ENCODE assay signal across 10 cellular contexts in genomic region chr2:216474925-216475670, GRCh38. TPM values are rescaled to one million over a fixed set of nuclear protein-coding genes. Genes with fewer than 3 reads are reported as not detected.
A peak's percentile ranks its signal among the peaks of the same experiment; 100 is the strongest.
DNase-seq lines count a peak whose midpoint lies in the region; ATAC-seq and TF ChIP-seq lines count a peak whose summit lies in the region.
"Had no signal": no experiment of that assay in that cellular context is flagged by ENCODE, and none has a peak within 500 bp of the region (broad histone marks: within the 10 kb centered on the region; RNA-seq: fewer than 3 reads in every experiment).

No MANE protein-coding gene starts in this region.

- no peak for TF ChIP-seq CTCF in adrenal gland (IDR thresholded peaks at IDR 0.05)
- TF ChIP-seq CTCF in smooth muscle cell (IDR thresholded peaks at IDR 0.05; ENCODE audit: borderline replicate concordance, insufficient read depth, poor library complexity, severe bottlenecking) = no peak

- H2AFZ ChIP-seq in smooth muscle cell (ENCODE audit: low read depth) = no peak overlapping the region

- no peak overlapping the region for H3K4me2 ChIP-seq in smooth muscle cell

- H3K36me3 ChIP-seq in adrenal gland (replicated peaks in 1 of 2) = peaks cover 0 to 39% of the 10 kb centered on the region in 2 donors
- no peaks in the 10 kb centered on the region for H3K36me3 ChIP-seq in smooth muscle cell (ENCODE audit: low read depth)

- H3K4me3 ChIP-seq in adrenal gland (no peak overlapping the region), smooth muscle cell (no peak overlapping the region)

- no peaks in the 10 kb centered on the region for H4K20me1 ChIP-seq in smooth muscle cell (ENCODE audit: low read depth)

- H3K36me3 Mint-ChIP-seq in dendritic cell treated with granulocyte-macrophage colony-stimulating factor and Interleukin-4, amounts not matched to agents 40 ng/mL and 50 ng/mL, for 4 days (ENCODE audit: low read depth) = peaks cover 30% of the 10 kb centered on the region

- no peak for TF ChIP-seq POLR2A in adrenal gland (IDR thresholded peaks at IDR 0.05)

- H3K4me1 Mint-ChIP-seq in dendritic cell treated with granulocyte-macrophage colony-stimulating factor and Interleukin-4, amounts not matched to agents 40 ng/mL and 50 ng/mL, for 4 days (ENCODE audit: low read depth) = peaks cover 48% of the 10 kb centered on the region

- H3K79me2 ChIP-seq in smooth muscle cell (ENCODE audit: low read depth) = no peaks in the 10 kb centered on the region

- H3K27ac Mint-ChIP-seq in dendritic cell treated with granulocyte-macrophage colony-stimulating factor and Interleukin-4, amounts not matched to agents 40 ng/mL and 50 ng/mL, for 4 days = peak overlapping the region; percentile 82

- DNase-seq in Kasumi-1 (lab: John Stamatoyannopoulos, UW) (peak; percentile 65 to 67), COR-L47 (lab: John Stamatoyannopoulos, UW) (no peak), NCI-H2196 treated with DMSO at 0.1 percent for 48 hours (lab: John Stamatoyannopoulos, UW; ENCODE audit: unreplicated experiment) (no peak), adrenal gland (no peak), smooth muscle cell (lab: John Stamatoyannopoulos, UW; ENCODE audit: unreplicated experiment) (no peak)
- DNase-seq: NCI-H1092 treated with DMSO at 0.1 percent for 48 hours; stimulated activated naive CD4-positive, alpha-beta T cell treated with Interleukin-2 at 50 U/mL for 16 hours had no signal

- H3K27ac ChIP-seq in adrenal gland = no peak overlapping the region
- H3K27ac ChIP-seq in smooth muscle cell (ENCODE audit: low read depth) = no peak overlapping the region

- intact Hi-C loops in dendritic cell treated with granulocyte-macrophage colony-stimulating factor and Interleukin-4, amounts not matched to agents 40 ng/mL and 50 ng/mL, for 4 days (cut with micrococcal nuclease) = no loop called here
- intact Hi-C loops in adrenal gland (cut with DNase I) = no loop called here

- no peaks in the 10 kb centered on the region for H3K4me1 ChIP-seq in adrenal gland (replicated peaks in 1 of 2)
- H3K4me1 ChIP-seq in smooth muscle cell (ENCODE audit: low read depth) = no peaks in the 10 kb centered on the region

- H3K9ac ChIP-seq in smooth muscle cell (ENCODE audit: low read depth) = no peak overlapping the region

- peak; percentile 67 for ATAC-seq in GM18498 (IDR thresholded peaks at IDR 0.05; ENCODE audit: unreplicated experiment)
- ATAC-seq in GM21576 (IDR thresholded peaks at IDR 0.05; ENCODE audit: unreplicated experiment) = peak; percentile 63

- no peaks in the 10 kb centered on the region for H3K9me3 ChIP-seq in adrenal gland (replicated peaks in 1 of 3)
- H3K9me3 ChIP-seq in smooth muscle cell (replicated peaks; ENCODE audit: low read depth) = no peaks in the 10 kb centered on the region

- WGBS in adrenal gland, 4 donors = 70 to 86% (median 76%) methylated on average over 7 to 12 of the region's 12 CpGs
- WGBS in smooth muscle cell (ENCODE audit: low lambda C conversion rate) = 97% methylated on average over 12 of the region's 12 CpGs

- no peaks in the 10 kb centered on the region for H3K9me3 Mint-ChIP-seq in dendritic cell treated with granulocyte-macrophage colony-stimulating factor and Interleukin-4, amounts not matched to agents 40 ng/mL and 50 ng/mL, for 4 days

- no peaks in the 10 kb centered on the region for H3K27me3 ChIP-seq in adrenal gland
- no peaks in the 10 kb centered on the region for H3K27me3 ChIP-seq in smooth muscle cell (ENCODE audit: low read depth)

- H3K4me3 Mint-ChIP-seq in dendritic cell treated with granulocyte-macrophage colony-stimulating factor and Interleukin-4, amounts not matched to agents 40 ng/mL and 50 ng/mL, for 4 days = peak overlapping the region; percentile 60

- H3F3A ChIP-seq in smooth muscle cell (ENCODE audit: low read depth) = no peaks in the 10 kb centered on the region

- H3K27me3 Mint-ChIP-seq in dendritic cell treated with granulocyte-macrophage colony-stimulating factor and Interleukin-4, amounts not matched to agents 40 ng/mL and 50 ng/mL, for 4 days = no peaks in the 10 kb centered on the region

RNA-seq across cellular contexts. Expression of gene RPL37A, which starts 23.5 kb away (rescaled TPM):
- 1,000 to 10,000 TPM in 5 of 8 donors, 100 to 1,000 TPM in 3; 673 to 2,999 (median 1,997) TPM for total RNA-seq in adrenal gland
- polyA plus RNA-seq in adrenal gland = 1,000 to 10,000 TPM; 1,765 to 3,364 (median 2,278) TPM
- 1,503 and 1,842 TPM in 2 replicates for total RNA-seq in smooth muscle cell
- 1,221 and 1,404 TPM in 2 replicates for polyA plus RNA-seq in smooth muscle cell

Comparison
In these comparisons a context has a peak if more than half of its experiments do, and no peak if none do; other contexts are left out.
1. DNase-seq: peak in Kasumi-1 (2 of 2); none in COR-L47 (single experiment), NCI-H2196 treated with DMSO at 0.1 percent for 48 hours (single experiment), adrenal gland (0 of 7) and smooth muscle cell (single experiment).